In the genomic region with DNA sequence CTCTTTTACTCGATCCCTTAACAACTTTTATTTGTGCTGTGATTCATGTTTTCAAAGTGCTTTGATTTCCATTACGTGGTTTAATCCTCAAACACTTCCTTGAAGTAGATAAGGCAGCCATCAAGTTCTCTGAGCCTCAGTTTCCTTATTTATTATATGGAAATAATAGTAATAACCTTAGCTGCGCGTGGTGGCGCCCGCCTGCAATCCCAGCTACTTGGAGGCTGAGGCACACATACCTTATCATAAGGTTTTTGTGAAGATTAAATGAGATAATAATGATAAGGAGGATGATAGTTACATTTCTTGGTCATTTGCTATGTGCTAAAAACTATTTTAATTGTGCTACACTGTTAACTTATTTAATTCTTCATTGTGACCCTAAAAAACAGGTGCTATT, we compare ENCODE assay signal across 34 cellular contexts.
"Had no signal": no experiment of that assay in that cellular context is flagged by ENCODE, and none has a peak within 500 bp of the region (broad histone marks: within the 10 kb centered on the region; RNA-seq: fewer than 3 reads in every experiment).

No MANE protein-coding gene starts in this region.

- H3K4me3 ChIP-seq: adrenal gland, ascending aorta, body of pancreas, breast epithelium, cardiac muscle cell had no signal

- H3K4me1 ChIP-seq: adrenal gland, ascending aorta, body of pancreas, breast epithelium had no signal

- FAIRE-seq: astrocyte, bronchial epithelial cell had no signal

- H3K27ac ChIP-seq: adrenal gland, ascending aorta, body of pancreas, brain microvascular endothelial cell, breast epithelium, cardiac muscle cell had no signal

- H3K36me3 ChIP-seq: adrenal gland, ascending aorta, brain microvascular endothelial cell, breast epithelium, cardiac muscle cell had no signal

- ATAC-seq: activated naive CD4-positive, alpha-beta T cell treated with anti-CD3 and anti-CD28 coated beads, Interleukin-2, amount 50 U/mL, for 72 hours; activated naive CD8-positive, alpha-beta T cell treated with anti-CD3 and anti-CD28 coated beads, Interleukin-2, amount 50 U/mL, for 24 hours; activated T-cell treated with anti-CD3 and anti-CD28 coated beads, Interleukin-2, amount 50 U/mL, for 4 hours; activated T-cell treated with anti-CD3 and anti-CD28 coated beads, Interleukin-2, amount 50 U/mL, for 72 hours; activated T-helper 17 cell treated with anti-CD3 and anti-CD28 coated beads, Interleukin-2, amount 50 U/mL, for 72 hours; body of pancreas had no signal

- DNase-seq: activated effector memory CD4-positive, alpha-beta T cell treated with anti-CD3 and anti-CD28 coated beads, Interleukin-2, amount 50 U/mL, for 16 hours; activated effector memory CD4-positive, alpha-beta T cell treated with Interleukin-2 at 50 U/mL for 16 hours; activated gamma-delta T cell; activated gamma-delta T cell treated with Interleukin-2 at 50 U/mL for 16 hours; activated naive CD4-positive, alpha-beta T cell; activated naive CD4-positive, alpha-beta T cell treated with anti-CD3 and anti-CD28 coated beads for 36 hours; activated naive CD4-positive, alpha-beta T cell treated with anti-CD3 and anti-CD28 coated beads, Interleukin-2, amount 10 ng/mL, durations not matched to agents 7 days and 5 days; activated naive CD4-positive, alpha-beta T cell treated with anti-CD3 and anti-CD28 coated beads, Interleukin-2, amount 50 U/mL, for 16 hours; activated naive CD4-positive, alpha-beta T cell treated with Interleukin-2 at 50 U/mL for 16 hours; activated naive CD8-positive, alpha-beta T cell treated with anti-CD3 and anti-CD28 coated beads for 36 hours; activated naive CD8-positive, alpha-beta T cell treated with anti-CD3 and anti-CD28 coated beads, Interleukin-2, amount 10 ng/mL, durations not matched to agents 7 days and 5 days; activated naive CD8-positive, alpha-beta T cell treated with anti-CD3 and anti-CD28 coated beads, Interleukin-2, amount 50 U/mL, for 24 hours; activated T-cell treated with anti-CD3 and anti-CD28 coated beads, Interleukin-2, amount 50 U/mL, for 1 hour; activated T-cell treated with anti-CD3 and anti-CD28 coated beads, Interleukin-2, amount 50 U/mL, for 24 hours; activated T-cell treated with anti-CD3 and anti-CD28 coated beads, Interleukin-2, amount 50 U/mL, for 4 hours; activated T-cell treated with anti-CD3 and anti-CD28 coated beads, Interleukin-2, amount 50 U/mL, for 48 hours; activated T-cell treated with anti-CD3 and anti-CD28 coated beads, Interleukin-2, amount 50 U/mL, for 72 hours; adrenal gland; amniotic stem cell; amygdala; anterior cingulate cortex; aorta; body of pancreas; brain microvascular endothelial cell; caudate nucleus; central memory CD4-positive, alpha-beta T cell; cerebellar nuclear complex had no signal

- H3K9me3 ChIP-seq: adrenal gland, ascending aorta, body of pancreas, breast epithelium had no signal

- H3K27me3 ChIP-seq: adrenal gland, ascending aorta, body of pancreas, brain microvascular endothelial cell, breast epithelium, cardiac muscle cell had no signal
